In the genomic region with DNA sequence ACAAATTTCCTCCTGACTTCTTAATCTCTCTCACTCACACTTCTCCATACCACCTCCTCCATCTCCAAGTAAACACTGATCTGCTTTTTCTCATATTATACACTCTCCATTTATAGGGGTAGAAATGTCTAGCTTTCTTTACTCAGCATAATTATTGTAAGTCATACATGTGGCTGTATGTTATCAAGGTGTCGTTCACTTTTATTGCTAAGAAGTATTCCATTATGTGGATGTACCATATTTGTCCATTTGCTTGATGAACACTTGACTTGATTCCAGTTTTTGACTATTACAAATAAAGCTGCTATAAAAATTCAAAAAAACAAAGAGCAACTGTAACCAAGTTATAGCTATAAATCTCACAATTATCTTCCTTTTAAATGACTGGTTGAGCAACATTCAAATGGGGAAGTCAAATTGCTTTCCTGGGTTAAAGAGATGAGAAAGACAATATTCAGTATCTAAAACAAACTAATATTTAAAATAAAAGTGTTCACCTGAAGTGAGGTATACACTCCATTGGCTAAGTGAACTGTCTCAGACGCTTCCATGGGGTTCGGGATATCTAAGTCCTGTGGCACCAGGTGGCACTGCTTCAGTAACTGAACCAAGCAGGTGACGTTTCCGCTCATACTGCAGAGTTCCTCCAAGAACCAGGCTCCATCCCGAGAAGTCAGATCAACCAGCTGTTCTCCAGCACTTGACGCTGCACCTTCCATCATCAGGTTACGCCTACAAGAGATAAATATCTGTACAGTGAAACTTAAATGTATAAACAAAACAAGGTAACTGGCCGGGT, we compare ENCODE assay signal across 13 cellular contexts.
"Had no signal": no experiment of that assay in that cellular context is flagged by ENCODE, and none has a peak within 500 bp of the region (broad histone marks: within the 10 kb centered on the region; RNA-seq: fewer than 3 reads in every experiment).

No MANE protein-coding gene starts in this region.

- H3K27ac ChIP-seq: esophagus muscularis mucosa, right atrium auricular region, tibial artery had no signal

- H3K4me3 ChIP-seq: dorsolateral prefrontal cortex, esophagus muscularis mucosa, lung, right atrium auricular region, tibial artery had no signal

- H3K4me1 Mint-ChIP-seq: activated B cell treated with CpG ODN at 0.5 μM for 24 hours had no signal

- ATAC-seq: naive thymus-derived CD4-positive, alpha-beta T cell; T-cell had no signal

- H3K9me3 ChIP-seq: esophagus muscularis mucosa, right atrium auricular region, tibial artery had no signal

- H3K4me3 Mint-ChIP-seq: activated B cell treated with CpG ODN at 0.5 μM for 24 hours; activated CD4-positive, alpha-beta T cell treated with anti-CD3 and anti-CD28 coated beads, Interleukin-2, amount 10 ng/mL, durations not matched to agents 24 days and 14 days; naive thymus-derived CD4-positive, alpha-beta T cell; T-cell had no signal

- H3K27me3 ChIP-seq: dorsolateral prefrontal cortex, esophagus muscularis mucosa, right atrium auricular region, tibial artery had no signal

- H3K9me3 Mint-ChIP-seq: activated B cell treated with CpG ODN at 0.5 μM for 24 hours; activated CD4-positive, alpha-beta T cell treated with anti-CD3 and anti-CD28 coated beads, Interleukin-2, amount 10 ng/mL, durations not matched to agents 24 days and 14 days; naive thymus-derived CD4-positive, alpha-beta T cell; T-cell had no signal

- DNase-seq: activated B cell treated with CpG ODN at 0.5 μM for 24 hours; activated CD4-positive, alpha-beta T cell treated with anti-CD3 and anti-CD28 coated beads, Interleukin-2, amount 10 ng/mL, durations not matched to agents 24 days and 14 days; activated effector memory CD4-positive, alpha-beta T cell treated with Interleukin-2 at 50 U/mL for 16 hours; amniotic stem cell; hypothalamus; kidney glomerular epithelial cell; naive thymus-derived CD4-positive, alpha-beta T cell; T-cell; tibial artery had no signal

- H3K4me1 ChIP-seq: esophagus muscularis mucosa, right atrium auricular region, tibial artery had no signal

- H3K27ac Mint-ChIP-seq: activated B cell treated with CpG ODN at 0.5 μM for 24 hours had no signal

- H3K27me3 Mint-ChIP-seq: activated B cell treated with CpG ODN at 0.5 μM for 24 hours; activated CD4-positive, alpha-beta T cell treated with anti-CD3 and anti-CD28 coated beads, Interleukin-2, amount 10 ng/mL, durations not matched to agents 24 days and 14 days; naive thymus-derived CD4-positive, alpha-beta T cell; T-cell had no signal
